In the genomic region with DNA sequence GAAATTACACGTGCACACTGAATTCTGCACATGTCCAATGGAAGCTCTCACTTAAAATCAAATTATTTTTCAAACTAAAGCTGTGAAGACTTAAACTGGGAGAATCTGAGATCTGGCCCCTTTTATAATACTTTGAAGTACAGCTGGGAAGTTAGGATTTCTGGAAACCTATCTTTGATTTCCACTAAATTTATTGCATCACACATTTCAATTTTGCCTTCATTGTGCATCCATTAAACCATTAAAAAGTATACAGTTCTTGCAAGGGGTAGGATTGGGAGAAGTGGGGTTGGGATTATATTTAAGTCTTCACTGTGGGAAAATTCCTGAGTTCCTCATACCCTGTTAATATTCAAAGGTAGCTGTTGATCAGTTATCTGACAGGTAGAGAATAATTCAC, we compare ENCODE assay signal across 16 cellular contexts.
"Had no signal": no experiment of that assay in that cellular context is flagged by ENCODE, and none has a peak within 500 bp of the region (broad histone marks: within the 10 kb centered on the region; RNA-seq: fewer than 3 reads in every experiment).

No MANE protein-coding gene starts in this region.

- H3K27ac ChIP-seq: coronary artery, sigmoid colon had no signal

- DNase-seq: dorsolateral prefrontal cortex; effector CD8-positive, alpha-beta T cell; heart left ventricle; hippocampal formation; mucosa of descending colon; naive thymus-derived CD8-positive, alpha-beta T cell; posterior cingulate gyrus; sigmoid colon; stimulated activated CD4-positive, alpha-beta T cell treated with anti-CD3 and anti-CD28 coated beads, Interleukin-2, amount 100 ng/mL, for 48 hours; stimulated activated naive CD4-positive, alpha-beta T cell treated with Interleukin-2 at 50 U/mL for 16 hours; trophoblast cell had no signal

- H3K4me3 Mint-ChIP-seq: naive thymus-derived CD8-positive, alpha-beta T cell; neural crest cell had no signal

- FAIRE-seq: frontal cortex had no signal

- H3K4me3 ChIP-seq: coronary artery, dorsolateral prefrontal cortex, heart left ventricle, mucosa of descending colon, sigmoid colon, skin epidermis had no signal

- H3K9me3 ChIP-seq: heart left ventricle, mucosa of descending colon, sigmoid colon had no signal

- H3K36me3 Mint-ChIP-seq: naive thymus-derived CD8-positive, alpha-beta T cell had no signal

- H3K27ac Mint-ChIP-seq: naive thymus-derived CD8-positive, alpha-beta T cell had no signal

- H3K36me3 ChIP-seq: heart left ventricle, sigmoid colon had no signal

- H3K9me3 Mint-ChIP-seq: neural crest cell had no signal

- ATAC-seq: esophagus mucosa; heart left ventricle; mucosa of descending colon; naive thymus-derived CD8-positive, alpha-beta T cell had no signal

- H3K27me3 ChIP-seq: dorsolateral prefrontal cortex, heart left ventricle, sigmoid colon had no signal
